Comparison of ENCODE assay signal across 8 cellular contexts in genomic region chr19:49018388-49019241, GRCh38. TPM values are rescaled to one million over a fixed set of nuclear protein-coding genes. Genes with fewer than 3 reads are reported as not detected.
DNase-seq lines count a peak whose midpoint lies in the region; ATAC-seq, FAIRE-seq and TF ChIP-seq lines count a peak whose summit lies in the region.
"Not testable (repeated sequence)": the region's sequence is repeated elsewhere in the genome, so short reads cannot be mapped to it uniquely, and the experiment has no call there.

No MANE protein-coding gene starts in this region.

- not testable (repeated sequence) for TF ChIP-seq CTCF in endothelial cell (IDR thresholded peaks at IDR 0.05; ENCODE audit: unreplicated experiment); kidney (IDR thresholded peaks at IDR 0.05; ENCODE audit: borderline replicate concordance, extremely low read depth, insufficient read depth); osteocyte (IDR thresholded peaks at IDR 0.05); thoracic aorta (IDR thresholded peaks at IDR 0.05)

- peak overlapping the region in 6 of 7 donors; percentile 48 to 91 (median 79) for H3K27ac Mint-ChIP-seq in CD4-positive, alpha-beta memory T cell
- H3K27ac Mint-ChIP-seq in activated naive CD4-positive, alpha-beta T cell treated with anti-CD3 and anti-CD28 coated beads, Interleukin-2, amount 10 ng/mL, durations not matched to agents 7 days and 5 days; osteocyte (ENCODE audit: unreplicated experiment): not testable (repeated sequence)
- peak overlapping the region; percentile 26 for H3K27ac Mint-ChIP-seq in endothelial cell (ENCODE audit: unreplicated experiment)

- intact Hi-C loops in CD4-positive, alpha-beta memory T cell (cut with micrococcal nuclease), result loop anchor here (1.0 to 2.0 kb wide), 2 partner anchors 25 to 38 kb away; partner anchors contain the start of genes CGB7, GYS1 and RUVBL2
- intact Hi-C loops in kidney (cut with DNase I), result not testable (repeated sequence)

- H3K9me3 Mint-ChIP-seq in CD4-positive, alpha-beta memory T cell; activated naive CD4-positive, alpha-beta T cell treated with anti-CD3 and anti-CD28 coated beads, Interleukin-2, amount 10 ng/mL, durations not matched to agents 7 days and 5 days; endothelial cell (ENCODE audit: unreplicated experiment); osteocyte (ENCODE audit: unreplicated experiment): not testable (repeated sequence)

- CTCF ChIA-PET in CD4-positive, alpha-beta memory T cell (lab: Charles Lee; ENCODE audit: partially characterized antibody), result interaction anchor here (0.9 to 3.0 kb wide), 9 partner anchors 15 to 223 kb away, joined by 3 to 22 read pairs (median 3); partner anchors contain the start of genes GYS1 and RUVBL2
- CTCF ChIA-PET in activated naive CD4-positive, alpha-beta T cell treated with anti-CD3 and anti-CD28 coated beads, Interleukin-2, amount 10 ng/mL, durations not matched to agents 7 days and 5 days (lab: Charles Lee), result interaction anchor here (1.0 to 1.8 kb wide), 8 partner anchors 9 to 180 kb away, joined by 3 to 8 read pairs (median 4); partner anchors contain the start of genes GYS1 and RUVBL2

- DNase-seq in CD4-positive, alpha-beta memory T cell, result peak; percentile 19 to 50 (median 29)
- peak; percentile 34 for DNase-seq in HT-29 (ENCODE audit: low spot score)
- DNase-seq in SJSA1 (ENCODE audit: low read depth in 1 of 2, low spot score in 2 of 2), result peak in 1 of 2 experiments; percentile 55
- peak; percentile 47 for DNase-seq in activated naive CD4-positive, alpha-beta T cell treated with anti-CD3 and anti-CD28 coated beads, Interleukin-2, amount 10 ng/mL, durations not matched to agents 7 days and 5 days
- DNase-seq in endothelial cell (ENCODE audit: low spot score); kidney; osteocyte (ENCODE audit: extremely low spot score, unreplicated experiment); thoracic aorta (ENCODE audit: low spot score): not testable (repeated sequence)

- H3K27ac ChIP-seq in CD4-positive, alpha-beta memory T cell (ENCODE audit: low read depth, low read length), result peak overlapping the region; percentile 23
- H3K27ac ChIP-seq in SJSA1; kidney (ENCODE audit: low read depth in 2 of 2, low read length in 2 of 2); thoracic aorta: not testable (repeated sequence)

- H3K4me1 Mint-ChIP-seq in CD4-positive, alpha-beta memory T cell, result peaks cover 15 to 39% (median 25%) of the 10 kb centered on the region in 4 donors
- peaks cover 32% of the 10 kb centered on the region for H3K4me1 Mint-ChIP-seq in activated naive CD4-positive, alpha-beta T cell treated with anti-CD3 and anti-CD28 coated beads, Interleukin-2, amount 10 ng/mL, durations not matched to agents 7 days and 5 days
- H3K4me1 Mint-ChIP-seq in endothelial cell (ENCODE audit: unreplicated experiment), result not testable (repeated sequence)
- H3K4me1 Mint-ChIP-seq in osteocyte (ENCODE audit: unreplicated experiment), result peaks cover 13% of the 10 kb centered on the region

- H3K4me3 ChIP-seq in CD4-positive, alpha-beta memory T cell (ENCODE audit: low read length in 2 of 2), result peak overlapping the region; percentile 47 to 73
- H3K4me3 ChIP-seq in SJSA1, result peak overlapping the region; percentile 43
- H3K4me3 ChIP-seq in kidney (ENCODE audit: low read length in 2 of 2), result peak overlapping the region; percentile 39 to 46
- H3K4me3 ChIP-seq in thoracic aorta, result peak overlapping the region; percentile 73

- not testable (repeated sequence) for H3K27me3 Mint-ChIP-seq in CD4-positive, alpha-beta memory T cell; endothelial cell (ENCODE audit: unreplicated experiment); osteocyte (ENCODE audit: unreplicated experiment)
- H3K27me3 Mint-ChIP-seq in activated naive CD4-positive, alpha-beta T cell treated with anti-CD3 and anti-CD28 coated beads, Interleukin-2, amount 10 ng/mL, durations not matched to agents 7 days and 5 days, result peaks cover 39% of the 10 kb centered on the region

- peak overlapping the region; percentile 84 to 94 (median 90) for H3K4me3 Mint-ChIP-seq in CD4-positive, alpha-beta memory T cell
- H3K4me3 Mint-ChIP-seq in activated naive CD4-positive, alpha-beta T cell treated with anti-CD3 and anti-CD28 coated beads, Interleukin-2, amount 10 ng/mL, durations not matched to agents 7 days and 5 days, result peak overlapping the region; percentile 78
- H3K4me3 Mint-ChIP-seq in endothelial cell (ENCODE audit: unreplicated experiment), result peak overlapping the region; percentile 75
- H3K4me3 Mint-ChIP-seq in osteocyte (ENCODE audit: unreplicated experiment), result peak overlapping the region; percentile 65

- ATAC-seq in thoracic aorta (ENCODE audit: insufficient number of reproducible peaks, low FRiP score, low read depth), result not testable (repeated sequence)

- peaks cover 0 to 17% of the 10 kb centered on the region in 2 donors for H3K36me3 Mint-ChIP-seq in CD4-positive, alpha-beta memory T cell
- H3K36me3 Mint-ChIP-seq in activated naive CD4-positive, alpha-beta T cell treated with anti-CD3 and anti-CD28 coated beads, Interleukin-2, amount 10 ng/mL, durations not matched to agents 7 days and 5 days; endothelial cell (ENCODE audit: low read depth, unreplicated experiment): not testable (repeated sequence)
- peaks cover 12% of the 10 kb centered on the region for H3K36me3 Mint-ChIP-seq in osteocyte (ENCODE audit: unreplicated experiment)

- H3K36me3 ChIP-seq in CD4-positive, alpha-beta memory T cell (ENCODE audit: insufficient read depth, low read length); kidney (ENCODE audit: control insufficient read depth in 1 of 2, insufficient read depth in 2 of 2, low read length in 2 of 2); thoracic aorta: not testable (repeated sequence)
- peaks cover 24% of the 10 kb centered on the region for H3K36me3 ChIP-seq in SJSA1

- not testable (repeated sequence) for FAIRE-seq in kidney (lab: Jason Lieb, UNC)

- peak overlapping the region in 1 of 2 donors; percentile 54 for H3K9ac ChIP-seq in kidney (ENCODE audit: low read length in 2 of 2)

- POLR2A ChIA-PET in CD4-positive, alpha-beta memory T cell (lab: Charles Lee; ENCODE audit: partially characterized antibody), result interaction anchor here (0.8 to 3.4 kb wide), 7 partner anchors 8 to 143 kb away, joined by 3 to 33 read pairs (median 7); partner anchors contain the start of genes GYS1, NUCB1 and RUVBL2

- not testable (repeated sequence) for H3K9me3 ChIP-seq in CD4-positive, alpha-beta memory T cell (ENCODE audit: control insufficient read depth in 1 of 2, low read length in 2 of 2); SJSA1 (replicated peaks); kidney (ENCODE audit: control insufficient read depth in 1 of 2, low read length in 2 of 2); thoracic aorta

- H3K27me3 ChIP-seq in CD4-positive, alpha-beta memory T cell (ENCODE audit: insufficient read depth, low read length); SJSA1 (replicated peaks); thoracic aorta (replicated peaks; ENCODE audit: insufficient read depth): not testable (repeated sequence)

- H3K4me1 ChIP-seq in CD4-positive, alpha-beta memory T cell (ENCODE audit: insufficient read depth, low read length), result peaks cover 24% of the 10 kb centered on the region
- H3K4me1 ChIP-seq in SJSA1 (replicated peaks) (peaks cover 20% of the 10 kb centered on the region), thoracic aorta (ENCODE audit: control insufficient read depth in 1 of 2, low read depth in 2 of 2) (peaks cover 15 to 24% of the 10 kb centered on the region in 2 donors)
- not testable (repeated sequence) for H3K4me1 ChIP-seq in kidney (ENCODE audit: control insufficient read depth in 1 of 2, insufficient read depth in 1 of 2, low read depth in 1 of 2, low read length in 2 of 2)

RNA-seq across cellular contexts. Expression of gene LHB, which starts 1.7 kb away (rescaled TPM):
- total RNA-seq in CD4-positive, alpha-beta memory T cell, result not detected
- under 1 TPM in 1 of 2 donors, not detected in 1; 0.49 TPM for polyA plus RNA-seq in CD4-positive, alpha-beta memory T cell
- not detected in 2 replicates for total RNA-seq in HT-29 (2014; rRNA removed; shearing (Covaris generic))
- 0.34 TPM in 1 of 2 replicates, not detected in the other for total RNA-seq in SJSA1 (2014; rRNA removed; shearing (Covaris generic))
- total RNA-seq in endothelial cell (ENCODE audit: unreplicated experiment), result 1.4 TPM
- total RNA-seq in kidney, result not detected
- not detected for polyA plus RNA-seq in kidney (ENCODE audit: insufficient read depth, low read depth, low replicate concordance)
- total RNA-seq in osteocyte, result not detected in 2 replicates
- total RNA-seq in thoracic aorta, result not detected

RNA-seq across cellular contexts. Expression of gene CGB3, which starts 5.5 kb away (rescaled TPM):
- not detected for total RNA-seq in CD4-positive, alpha-beta memory T cell
- not detected for polyA plus RNA-seq in CD4-positive, alpha-beta memory T cell
- not detected in 2 replicates for total RNA-seq in HT-29 (2014; rRNA removed; shearing (Covaris generic))
- not detected in 2 replicates for total RNA-seq in SJSA1 (2014; rRNA removed; shearing (Covaris generic))
- not detected for total RNA-seq in endothelial cell (ENCODE audit: unreplicated experiment)
- total RNA-seq in kidney, result not detected
- polyA plus RNA-seq in kidney (ENCODE audit: insufficient read depth, low read depth, low replicate concordance), result not detected
- not detected in 2 replicates for total RNA-seq in osteocyte
- total RNA-seq in thoracic aorta, result not detected

RNA-seq across cellular contexts. Expression of gene CGB2, which starts 13.1 kb away (rescaled TPM):
- total RNA-seq in CD4-positive, alpha-beta memory T cell, result not detected
- polyA plus RNA-seq in CD4-positive, alpha-beta memory T cell, result not detected
- total RNA-seq in HT-29 (2014; rRNA removed; shearing (Covaris generic)), result not detected in 2 replicates
- total RNA-seq in SJSA1 (2014; rRNA removed; shearing (Covaris generic)), result not detected in 2 replicates
- not detected for total RNA-seq in endothelial cell (ENCODE audit: unreplicated experiment)
- total RNA-seq in kidney, result not detected
- polyA plus RNA-seq in kidney (ENCODE audit: insufficient read depth, low read depth, low replicate concordance), result not detected
- total RNA-seq in osteocyte, result not detected in 2 replicates
- total RNA-seq in thoracic aorta, result not detected

RNA-seq across cellular contexts. Expression of gene CGB1, which starts 18.1 kb away (rescaled TPM):
- not detected for total RNA-seq in CD4-positive, alpha-beta memory T cell
- polyA plus RNA-seq in CD4-positive, alpha-beta memory T cell, result not detected
- 1.5 TPM in 1 of 2 replicates, not detected in the other for total RNA-seq in HT-29 (2014; rRNA removed; shearing (Covaris generic))
- total RNA-seq in SJSA1 (2014; rRNA removed; shearing (Covaris generic)), result 1.00 TPM in 1 of 2 replicates, not detected in the other
- not detected for total RNA-seq in endothelial cell (ENCODE audit: unreplicated experiment)
- total RNA-seq in kidney, result not detected
- polyA plus RNA-seq in kidney (ENCODE audit: insufficient read depth, low read depth, low replicate concordance), result not detected
- total RNA-seq in osteocyte, result not detected in 2 replicates
- not detected for total RNA-seq in thoracic aorta

RNA-seq across cellular contexts. Expression of gene RUVBL2, which starts 24.9 kb away (rescaled TPM):
- 10 to 100 TPM; 27.9 to 28.5 TPM for total RNA-seq in CD4-positive, alpha-beta memory T cell
- polyA plus RNA-seq in CD4-positive, alpha-beta memory T cell, result 10 to 100 TPM; 48.6 to 51.9 TPM
- total RNA-seq in HT-29 (2014; rRNA removed; shearing (Covaris generic)), result 562 and 566 TPM in 2 replicates
- total RNA-seq in SJSA1 (2014; rRNA removed; shearing (Covaris generic)), result 238 and 322 TPM in 2 replicates
- total RNA-seq in endothelial cell (ENCODE audit: unreplicated experiment) (80.6 TPM), kidney (57.0 TPM), osteocyte (61.2 and 64.2 TPM in 2 replicates), thoracic aorta (10 to 100 TPM; 51.6 to 52.3 TPM)
- polyA plus RNA-seq in kidney (ENCODE audit: insufficient read depth, low read depth, low replicate concordance), result 83.6 TPM
